In the genomic region with DNA sequence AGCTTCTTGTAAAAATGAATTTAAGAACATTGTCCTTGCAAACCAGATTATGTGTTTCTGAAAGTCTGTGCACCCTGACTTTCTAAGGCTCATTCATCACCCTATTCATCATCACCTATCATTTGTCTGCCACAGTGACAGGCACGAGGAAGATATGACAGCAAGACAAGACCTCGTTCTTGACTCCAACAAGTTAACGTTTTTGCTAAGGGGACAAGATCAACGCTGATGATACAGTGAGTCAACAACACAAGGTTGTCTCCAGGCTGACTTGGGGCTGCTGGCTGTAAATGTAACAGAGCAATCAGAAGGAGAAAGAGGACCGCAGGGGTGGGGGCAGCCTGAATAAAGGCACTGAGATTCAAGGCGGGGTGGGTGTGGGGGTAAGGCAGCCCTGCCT, we compare ENCODE assay signal across 27 cellular contexts.
"Had no signal": no experiment of that assay in that cellular context is flagged by ENCODE, and none has a peak within 500 bp of the region (broad histone marks: within the 10 kb centered on the region; RNA-seq: fewer than 3 reads in every experiment).

No MANE protein-coding gene starts in this region.

- DNase-seq: activated CD8-positive, alpha-beta memory T cell treated with anti-CD3 and anti-CD28 coated beads, Interleukin-2, amount 10 ng/mL, durations not matched to agents 7 days and 5 days; activated CD8-positive, alpha-beta T cell treated with anti-CD3 and anti-CD28 coated beads, Interleukin-2, amount 10 ng/mL, durations not matched to agents 7 days and 5 days; activated naive CD4-positive, alpha-beta T cell; activated T-cell treated with anti-CD3 and anti-CD28 coated beads, Interleukin-2, amount 50 U/mL, for 72 hours; body of pancreas; cerebellar nuclear complex; cortex of kidney; foreskin melanocyte; heart right ventricle; left ventricle myocardium superior; naive B cell; nucleus accumbens; stimulated activated CD4-positive, alpha-beta T cell treated with anti-CD3 and anti-CD28 coated beads, Interleukin-12 subunit alpha, Interleukin-12 subunit beta, amount 100 ng/mL, for 4 hours; stimulated activated CD4-positive, alpha-beta T cell treated with anti-CD3 and anti-CD28 coated beads, Interleukin-4, amount 100 ng/mL, for 24 hours; stimulated activated naive CD8-positive, alpha-beta T cell treated with anti-CD3 and anti-CD28 coated beads, Interleukin-15, amount 100 ng/mL, for 72 hours; substantia nigra; T-helper 2 cell; upper lobe of right lung had no signal

- H3K9me3 ChIP-seq: body of pancreas, esophagus muscularis mucosa, heart right ventricle, thyroid gland, upper lobe of right lung had no signal

- H3K4me1 Mint-ChIP-seq: activated CD8-positive, alpha-beta memory T cell treated with anti-CD3 and anti-CD28 coated beads, Interleukin-2, amount 10 ng/mL, durations not matched to agents 7 days and 5 days; naive B cell; stimulated activated effector memory CD8-positive, alpha-beta T cell treated with anti-CD3 and anti-CD28 coated beads, Interleukin-12 subunit alpha, Interleukin-12 subunit beta, amount 100 ng/mL, for 72 hours had no signal

- H3K4me1 ChIP-seq: upper lobe of right lung had no signal

- H3K27me3 Mint-ChIP-seq: activated CD8-positive, alpha-beta memory T cell treated with anti-CD3 and anti-CD28 coated beads, Interleukin-2, amount 10 ng/mL, durations not matched to agents 7 days and 5 days; naive B cell; stimulated activated naive CD8-positive, alpha-beta T cell treated with anti-CD3 and anti-CD28 coated beads, Interleukin-15, amount 100 ng/mL, for 72 hours had no signal

- FAIRE-seq: endothelial cell of umbilical vein had no signal

- H3K4me3 ChIP-seq: body of pancreas, cardiac muscle cell, esophagus muscularis mucosa, heart right ventricle, skin epidermis, thyroid gland, upper lobe of right lung had no signal

- H3K36me3 ChIP-seq: cardiac muscle cell, esophagus muscularis mucosa, heart right ventricle, thyroid gland, upper lobe of right lung had no signal

- H3K27me3 ChIP-seq: body of pancreas, cardiac muscle cell, esophagus muscularis mucosa, heart right ventricle, thyroid gland, upper lobe of right lung had no signal

- H3K27ac Mint-ChIP-seq: activated CD8-positive, alpha-beta memory T cell treated with anti-CD3 and anti-CD28 coated beads, Interleukin-2, amount 10 ng/mL, durations not matched to agents 7 days and 5 days; activated CD8-positive, alpha-beta T cell treated with anti-CD3 and anti-CD28 coated beads, Interleukin-2, amount 10 ng/mL, durations not matched to agents 7 days and 5 days; activated naive CD4-positive, alpha-beta T cell treated with anti-CD3 and anti-CD28 coated beads, Interleukin-2, amount 50 U/mL, for 72 hours; activated T-cell treated with anti-CD3 and anti-CD28 coated beads, Interleukin-2, amount 50 U/mL, for 72 hours; stimulated activated effector memory CD8-positive, alpha-beta T cell treated with anti-CD3 and anti-CD28 coated beads, Interleukin-12 subunit alpha, Interleukin-12 subunit beta, amount 100 ng/mL, for 72 hours; stimulated activated naive CD8-positive, alpha-beta T cell treated with anti-CD3 and anti-CD28 coated beads, Interleukin-15, amount 100 ng/mL, for 72 hours; WTC11 had no signal

- H3K27ac ChIP-seq: body of pancreas, cardiac muscle cell, esophagus muscularis mucosa, heart right ventricle, thyroid gland, upper lobe of right lung had no signal

- H3K4me3 Mint-ChIP-seq: activated CD8-positive, alpha-beta memory T cell treated with anti-CD3 and anti-CD28 coated beads, Interleukin-2, amount 10 ng/mL, durations not matched to agents 7 days and 5 days; activated CD8-positive, alpha-beta T cell treated with anti-CD3 and anti-CD28 coated beads, Interleukin-2, amount 10 ng/mL, durations not matched to agents 7 days and 5 days; activated T-cell treated with anti-CD3 and anti-CD28 coated beads, Interleukin-2, amount 50 U/mL, for 72 hours; naive B cell; stimulated activated effector memory CD8-positive, alpha-beta T cell treated with anti-CD3 and anti-CD28 coated beads, Interleukin-12 subunit alpha, Interleukin-12 subunit beta, amount 100 ng/mL, for 72 hours; stimulated activated naive CD8-positive, alpha-beta T cell treated with anti-CD3 and anti-CD28 coated beads, Interleukin-15, amount 100 ng/mL, for 72 hours; WTC11 had no signal

- ATAC-seq: activated CD8-positive, alpha-beta memory T cell treated with anti-CD3 and anti-CD28 coated beads, Interleukin-2, amount 10 ng/mL, durations not matched to agents 7 days and 5 days; activated CD8-positive, alpha-beta T cell treated with anti-CD3 and anti-CD28 coated beads, Interleukin-2, amount 10 ng/mL, durations not matched to agents 7 days and 5 days; activated naive CD4-positive, alpha-beta T cell treated with anti-CD3 and anti-CD28 coated beads, Interleukin-2, amount 50 U/mL, for 72 hours; activated T-cell treated with anti-CD3 and anti-CD28 coated beads, Interleukin-2, amount 50 U/mL, for 72 hours; body of pancreas; heart right ventricle; left ventricle myocardium superior; sciatic nerve; stimulated activated effector memory CD8-positive, alpha-beta T cell treated with anti-CD3 and anti-CD28 coated beads, Interleukin-12 subunit alpha, Interleukin-12 subunit beta, amount 100 ng/mL, for 72 hours; stimulated activated naive CD8-positive, alpha-beta T cell treated with anti-CD3 and anti-CD28 coated beads, Interleukin-15, amount 100 ng/mL, for 72 hours; upper lobe of right lung; WTC11 had no signal

- H3K9me3 Mint-ChIP-seq: activated naive CD4-positive, alpha-beta T cell treated with anti-CD3 and anti-CD28 coated beads, Interleukin-2, amount 50 U/mL, for 72 hours; activated T-cell treated with anti-CD3 and anti-CD28 coated beads, Interleukin-2, amount 50 U/mL, for 72 hours; naive B cell; stimulated activated effector memory CD8-positive, alpha-beta T cell treated with anti-CD3 and anti-CD28 coated beads, Interleukin-12 subunit alpha, Interleukin-12 subunit beta, amount 100 ng/mL, for 72 hours; stimulated activated naive CD8-positive, alpha-beta T cell treated with anti-CD3 and anti-CD28 coated beads, Interleukin-15, amount 100 ng/mL, for 72 hours had no signal

- H3K36me3 Mint-ChIP-seq: activated CD8-positive, alpha-beta memory T cell treated with anti-CD3 and anti-CD28 coated beads, Interleukin-2, amount 10 ng/mL, durations not matched to agents 7 days and 5 days; activated naive CD4-positive, alpha-beta T cell treated with anti-CD3 and anti-CD28 coated beads, Interleukin-2, amount 50 U/mL, for 72 hours; naive B cell; stimulated activated effector memory CD8-positive, alpha-beta T cell treated with anti-CD3 and anti-CD28 coated beads, Interleukin-12 subunit alpha, Interleukin-12 subunit beta, amount 100 ng/mL, for 72 hours; WTC11 had no signal
